ENCODE assay signal across 33 cellular contexts in the genomic region with DNA sequence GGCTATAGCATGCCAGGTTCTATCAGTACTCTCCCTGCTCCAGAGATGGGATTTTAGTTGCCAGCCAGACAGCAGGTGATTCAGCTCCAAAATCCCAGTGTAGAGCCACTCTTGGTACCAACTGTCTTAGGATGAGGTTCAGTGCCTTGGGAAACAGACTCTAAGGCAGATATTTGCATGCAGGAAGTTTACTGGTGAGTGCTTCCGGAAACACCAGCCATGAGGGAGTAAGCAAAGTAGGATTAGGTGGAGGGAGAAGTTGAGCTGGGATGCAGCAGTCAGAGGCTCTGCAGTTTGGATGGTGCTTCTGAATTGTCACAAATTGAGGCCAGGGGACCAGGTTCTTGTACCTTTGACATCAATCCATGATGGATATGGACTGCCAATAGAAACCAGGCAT.
"Had no signal": no experiment of that assay in that cellular context is flagged by ENCODE, and none has a peak within 500 bp of the region (broad histone marks: within the 10 kb centered on the region; RNA-seq: fewer than 3 reads in every experiment).

No MANE protein-coding gene starts in this region.

- FAIRE-seq: bronchial epithelial cell, colon, islet of Langerhans had no signal

- H3K27ac Mint-ChIP-seq: activated CD4-positive, alpha-beta T cell treated with anti-CD3 and anti-CD28 coated beads, Interleukin-2, amount 10 ng/mL, durations not matched to agents 7 days and 5 days; activated CD8-positive, alpha-beta T cell treated with anti-CD3 and anti-CD28 coated beads for 36 hours; activated naive CD8-positive, alpha-beta T cell; activated T-cell treated with anti-CD3 and anti-CD28 coated beads, Interleukin-2, amount 50 U/mL, for 72 hours; mesothelial cell of epicardium; nephron progenitor cell; stimulated activated naive CD8-positive, alpha-beta T cell treated with anti-CD3 and anti-CD28 coated beads, Interleukin-15, amount 100 ng/mL, for 72 hours; T-helper 17 cell had no signal

- H3K36me3 Mint-ChIP-seq: mesothelial cell of epicardium, naive B cell had no signal

- H3K4me3 ChIP-seq: gastrocnemius medialis, skin epidermis, thyroid gland, upper lobe of left lung, vagina had no signal

- H3K27ac ChIP-seq: gastrocnemius medialis, neutrophil, skin epidermis, thyroid gland, upper lobe of left lung, vagina, WERI-Rb-1 had no signal

- H3K27me3 ChIP-seq: gastrocnemius medialis, thyroid gland, upper lobe of left lung, vagina had no signal

- DNase-seq: activated CD4-positive, alpha-beta T cell treated with anti-CD3 and anti-CD28 coated beads for 1 hour; activated CD4-positive, alpha-beta T cell treated with anti-CD3 and anti-CD28 coated beads, Interleukin-2, amount 10 ng/mL, durations not matched to agents 7 days and 5 days; activated CD8-positive, alpha-beta T cell treated with anti-CD3 and anti-CD28 coated beads for 36 hours; activated naive CD4-positive, alpha-beta T cell; activated T-cell treated with anti-CD3 and anti-CD28 coated beads, Interleukin-2, amount 50 U/mL, for 72 hours; anterior cingulate cortex; effector memory CD4-positive, alpha-beta T cell; erythroblast; gastrocnemius medialis; glutamatergic neuron; left ventricle myocardium superior; mammary epithelial cell; naive B cell; nephron progenitor cell; stimulated activated CD4-positive, alpha-beta T cell treated with anti-CD3 and anti-CD28 coated beads, Interleukin-12 subunit alpha, Interleukin-12 subunit beta, amount 100 ng/mL, for 4 hours; stimulated activated CD4-positive, alpha-beta T cell treated with anti-CD3 and anti-CD28 coated beads, Interleukin-4, amount 100 ng/mL, for 1 hour; stimulated activated naive CD8-positive, alpha-beta T cell treated with anti-CD3 and anti-CD28 coated beads, Interleukin-15, amount 100 ng/mL, for 72 hours; substantia nigra; T-helper 17 cell; T1000; thyroid gland; upper lobe of left lung; WERI-Rb-1 had no signal

- H3K9me3 Mint-ChIP-seq: activated CD8-positive, alpha-beta T cell treated with anti-CD3 and anti-CD28 coated beads for 36 hours; activated T-cell treated with anti-CD3 and anti-CD28 coated beads, Interleukin-2, amount 50 U/mL, for 72 hours; central memory CD8-positive, alpha-beta T cell; mesothelial cell of epicardium; nephron progenitor cell; stimulated activated naive CD8-positive, alpha-beta T cell treated with anti-CD3 and anti-CD28 coated beads, Interleukin-15, amount 100 ng/mL, for 72 hours had no signal

- ATAC-seq: activated CD8-positive, alpha-beta T cell treated with anti-CD3 and anti-CD28 coated beads for 36 hours; activated T-cell treated with anti-CD3 and anti-CD28 coated beads, Interleukin-2, amount 50 U/mL, for 72 hours; gastrocnemius medialis; left ventricle myocardium superior; sciatic nerve; stimulated activated naive CD8-positive, alpha-beta T cell treated with anti-CD3 and anti-CD28 coated beads, Interleukin-15, amount 100 ng/mL, for 72 hours; T-helper 17 cell had no signal

- H3K9me3 ChIP-seq: gastrocnemius medialis, neutrophil, thyroid gland, upper lobe of left lung, vagina had no signal

- H3K4me3 Mint-ChIP-seq: activated CD4-positive, alpha-beta T cell treated with anti-CD3 and anti-CD28 coated beads, Interleukin-2, amount 10 ng/mL, durations not matched to agents 7 days and 5 days; activated CD8-positive, alpha-beta T cell treated with anti-CD3 and anti-CD28 coated beads for 36 hours; activated naive CD8-positive, alpha-beta T cell; activated T-cell treated with anti-CD3 and anti-CD28 coated beads, Interleukin-2, amount 50 U/mL, for 72 hours; central memory CD8-positive, alpha-beta T cell; mesothelial cell of epicardium; nephron progenitor cell; stimulated activated naive CD8-positive, alpha-beta T cell treated with anti-CD3 and anti-CD28 coated beads, Interleukin-15, amount 100 ng/mL, for 72 hours; T-helper 17 cell had no signal

- H3K36me3 ChIP-seq: gastrocnemius medialis, neutrophil, thyroid gland, upper lobe of left lung, vagina, WERI-Rb-1 had no signal

- H3K27me3 Mint-ChIP-seq: activated CD4-positive, alpha-beta T cell treated with anti-CD3 and anti-CD28 coated beads, Interleukin-2, amount 10 ng/mL, durations not matched to agents 7 days and 5 days; activated CD8-positive, alpha-beta T cell treated with anti-CD3 and anti-CD28 coated beads for 36 hours; central memory CD8-positive, alpha-beta T cell; naive B cell; stimulated activated naive CD8-positive, alpha-beta T cell treated with anti-CD3 and anti-CD28 coated beads, Interleukin-15, amount 100 ng/mL, for 72 hours had no signal
